Comparison of ENCODE assay signal across 14 cellular contexts in genomic region chr1:201624741-201625646, GRCh38.
A peak's percentile ranks its signal among the peaks of the same experiment; 100 is the strongest.
DNase-seq lines count a peak whose midpoint lies in the region; ATAC-seq and TF ChIP-seq lines count a peak whose summit lies in the region.
"Had no signal": no experiment of that assay in that cellular context is flagged by ENCODE, and none has a peak within 500 bp of the region (broad histone marks: within the 10 kb centered on the region; RNA-seq: fewer than 3 reads in every experiment).

No MANE protein-coding gene starts in this region.

- no peaks in the 10 kb centered on the region for H3K27me3 ChIP-seq in ascending aorta
- no peaks in the 10 kb centered on the region for H3K27me3 ChIP-seq in aorta (ENCODE audit: control insufficient read depth in 1 of 2, insufficient read depth in 2 of 2, low read length in 1 of 2)
- no peaks in the 10 kb centered on the region for H3K27me3 ChIP-seq in thyroid gland
- H3K27me3 ChIP-seq: BE2C had no signal

- peaks cover 9 to 42% of the 10 kb centered on the region in 2 donors for H3K4me1 ChIP-seq in ascending aorta
- H3K4me1 ChIP-seq in aorta (ENCODE audit: control insufficient read depth in 1 of 2, insufficient read depth in 2 of 2, low read length in 2 of 2) = peaks cover 0 to 8% of the 10 kb centered on the region in 2 donors
- H3K4me1 ChIP-seq in thyroid gland = peaks cover 0 to 20% of the 10 kb centered on the region in 2 donors

- H3K36me3 ChIP-seq in ascending aorta = peaks cover 13 to 19% of the 10 kb centered on the region in 2 donors
- H3K36me3 ChIP-seq in aorta (ENCODE audit: control insufficient read depth in 1 of 2, insufficient read depth in 2 of 2, low read length in 1 of 2) = no peaks in the 10 kb centered on the region
- H3K36me3 ChIP-seq in thyroid gland = no peaks in the 10 kb centered on the region

- no peak overlapping the region for H3K4me3 ChIP-seq in ascending aorta
- no peak overlapping the region for H3K4me3 ChIP-seq in aorta (ENCODE audit: low read length in 2 of 2)
- H3K4me3 ChIP-seq in thyroid gland (replicated peaks in 1 of 3) = no peak overlapping the region
- H3K4me3 ChIP-seq: PC-9 had no signal

- no peaks in the 10 kb centered on the region for H3K4me1 Mint-ChIP-seq in natural killer cell treated with Interleukin-12 subunit alpha and Interleukin-12 subunit beta and Interleukin-15 and Interleukin-18, amount 100 ng/mL, for 72 hours (ENCODE audit: low read depth in 2 of 2)
- H3K4me1 Mint-ChIP-seq in natural killer cell = no peaks in the 10 kb centered on the region

- no peak for ATAC-seq in natural killer cell treated with Interleukin-12 subunit alpha and Interleukin-12 subunit beta and Interleukin-15 and Interleukin-18, amount 100 ng/mL, for 72 hours
- ATAC-seq in natural killer cell (no peak), aorta (ENCODE audit: low FRiP score) (peak; percentile 54), GM18858 (IDR thresholded peaks at IDR 0.05; ENCODE audit: unreplicated experiment) (no peak)
- ATAC-seq: activated T-cell treated with anti-CD3 and anti-CD28 coated beads, Interleukin-2, amount 50 U/mL, for 72 hours had no signal

- no peak overlapping the region for H3K4me3 Mint-ChIP-seq in natural killer cell treated with Interleukin-12 subunit alpha and Interleukin-12 subunit beta and Interleukin-15 and Interleukin-18, amount 100 ng/mL, for 72 hours
- H3K4me3 Mint-ChIP-seq in natural killer cell = no peak overlapping the region
- H3K4me3 Mint-ChIP-seq: activated T-cell treated with anti-CD3 and anti-CD28 coated beads, Interleukin-2, amount 50 U/mL, for 72 hours had no signal

- TF ChIP-seq POLR2A in thyroid gland (IDR thresholded peaks at IDR 0.05) = no peak

- H3K27me3 Mint-ChIP-seq in natural killer cell treated with Interleukin-12 subunit alpha and Interleukin-12 subunit beta and Interleukin-15 and Interleukin-18, amount 100 ng/mL, for 72 hours = peaks cover 0 to 5% of the 10 kb centered on the region in 2 donors
- peaks cover 0 to 3% of the 10 kb centered on the region in 2 donors for H3K27me3 Mint-ChIP-seq in natural killer cell (ENCODE audit: low read depth in 2 of 2)

- no peaks in the 10 kb centered on the region for H3K9me3 Mint-ChIP-seq in natural killer cell treated with Interleukin-12 subunit alpha and Interleukin-12 subunit beta and Interleukin-15 and Interleukin-18, amount 100 ng/mL, for 72 hours
- no peaks in the 10 kb centered on the region for H3K9me3 Mint-ChIP-seq in natural killer cell
- H3K9me3 Mint-ChIP-seq: activated T-cell treated with anti-CD3 and anti-CD28 coated beads, Interleukin-2, amount 50 U/mL, for 72 hours had no signal

- no peak for TF ChIP-seq CTCF in natural killer cell (IDR thresholded peaks at IDR 0.05)
- no peak for TF ChIP-seq CTCF in ascending aorta (IDR thresholded peaks at IDR 0.05)
- no peak for TF ChIP-seq CTCF in thyroid gland (IDR thresholded peaks at IDR 0.05)

- 15 to 26% methylated on average over 7 of the region's 7 CpGs for WGBS in aorta, 2 donors
- 75 to 80% methylated on average over 7 of the region's 7 CpGs for WGBS in thyroid gland, 2 donors

- H3K27ac Mint-ChIP-seq in natural killer cell treated with Interleukin-12 subunit alpha and Interleukin-12 subunit beta and Interleukin-15 and Interleukin-18, amount 100 ng/mL, for 72 hours = no peak overlapping the region
- no peak overlapping the region for H3K27ac Mint-ChIP-seq in natural killer cell
- H3K27ac Mint-ChIP-seq: activated T-cell treated with anti-CD3 and anti-CD28 coated beads, Interleukin-2, amount 50 U/mL, for 72 hours had no signal

- H3K9me3 ChIP-seq in ascending aorta (no peaks in the 10 kb centered on the region), aorta (ENCODE audit: control insufficient read depth, low read length) (no peaks in the 10 kb centered on the region), thyroid gland (no peaks in the 10 kb centered on the region)
- H3K9me3 ChIP-seq: BE2C had no signal

- intact Hi-C loops in natural killer cell (cut with micrococcal nuclease) (no loop called here), ascending aorta (cut with DNase I) (loop anchor here (5.0 kb wide), 1 partner anchor 63 kb away; no protein-coding TSS in a partner anchor), aorta (cut with DNase I) (no loop called here), thyroid gland (cut with DNase I) (no loop called here)

- H3K27ac ChIP-seq in ascending aorta = peak overlapping the region; percentile 23 to 63
- peak overlapping the region in 1 of 2 donors; percentile 60 for H3K27ac ChIP-seq in aorta (ENCODE audit: low read depth in 1 of 2, low read length in 2 of 2)
- no peak overlapping the region for H3K27ac ChIP-seq in thyroid gland
- H3K27ac ChIP-seq: PC-9, WERI-Rb-1 had no signal

- no peaks in the 10 kb centered on the region for H3K36me3 Mint-ChIP-seq in natural killer cell treated with Interleukin-12 subunit alpha and Interleukin-12 subunit beta and Interleukin-15 and Interleukin-18, amount 100 ng/mL, for 72 hours
- H3K36me3 Mint-ChIP-seq in natural killer cell = no peaks in the 10 kb centered on the region

- DNase-seq in natural killer cell treated with Interleukin-12 subunit alpha and Interleukin-12 subunit beta and Interleukin-15 and Interleukin-18, amount 100 ng/mL, for 72 hours (ENCODE audit: low spot score) = peak; percentile 44
- no peak for DNase-seq in natural killer cell
- DNase-seq in ascending aorta (ENCODE audit: low spot score in 2 of 2) = no peak
- peak; percentile 76 for DNase-seq in kidney glomerular epithelial cell (lab: John Stamatoyannopoulos, UW)
- DNase-seq in aorta = no peak
- no peak for DNase-seq in NCI-H82 (lab: John Stamatoyannopoulos, UW)
- DNase-seq in thyroid gland = no peak
- DNase-seq: activated T-cell treated with anti-CD3 and anti-CD28 coated beads, Interleukin-2, amount 50 U/mL, for 72 hours; BE2C; cortex of kidney; KG1; WERI-Rb-1 had no signal

Comparison
In these comparisons a context has a peak if more than half of its experiments do, and no peak if none do; other contexts are left out.
1. DNase-seq: peak in natural killer cell treated with Interleukin-12 subunit alpha and Interleukin-12 subunit beta and Interleukin-15 and Interleukin-18, amount 100 ng/mL, for 72 hours (single experiment) and kidney glomerular epithelial cell (single experiment); none in natural killer cell (single experiment), ascending aorta (0 of 2), aorta (0 of 2), NCI-H82 (single experiment) and thyroid gland (0 of 2).
2. H3K27ac ChIP-seq: peak in ascending aorta (2 of 2); none in thyroid gland (0 of 3).